ENCODE assay signal across 10 cellular contexts in genomic region chr9:95024097-95024671, GRCh38.
DNase-seq lines count a peak whose midpoint lies in the region; ATAC-seq and TF ChIP-seq lines count a peak whose summit lies in the region.
"Had no signal": no experiment of that assay in that cellular context is flagged by ENCODE, and none has a peak within 500 bp of the region (broad histone marks: within the 10 kb centered on the region; RNA-seq: fewer than 3 reads in every experiment).

No MANE protein-coding gene starts in this region.

- ATAC-seq in left lobe of liver, result peak; percentile 67
- ATAC-seq in HG02642 (IDR thresholded peaks at IDR 0.05; ENCODE audit: poor library complexity, unreplicated experiment), result no peak
- ATAC-seq: activated CD8-positive, alpha-beta memory T cell treated with anti-CD3 and anti-CD28 coated beads, Interleukin-2, amount 10 ng/mL, durations not matched to agents 7 days and 5 days; effector memory CD8-positive, alpha-beta T cell had no signal

- no peak overlapping the region for H2BK20ac ChIP-seq in H9 (ENCODE audit: low read depth, low read length, poor library complexity, severe bottlenecking)

- H2BK120ac ChIP-seq in H9 (ENCODE audit: low read depth, low read length, poor library complexity, severe bottlenecking), result no peak overlapping the region

- no peak overlapping the region for H3K4me3 ChIP-seq in choroid plexus epithelial cell (ENCODE audit: low read depth, low read length)
- no peak overlapping the region for H3K4me3 ChIP-seq in spleen

- no peaks in the 10 kb centered on the region for H3K27me3 Mint-ChIP-seq in H9 (ENCODE audit: low read depth)
- H3K27me3 Mint-ChIP-seq: activated CD8-positive, alpha-beta memory T cell treated with anti-CD3 and anti-CD28 coated beads, Interleukin-2, amount 10 ng/mL, durations not matched to agents 7 days and 5 days; effector memory CD8-positive, alpha-beta T cell had no signal

- H3K36me3 Mint-ChIP-seq in H9 (ENCODE audit: insufficient read depth in 1 of 3, low read depth in 3 of 3), result peaks cover 0 to 6% (median 4%) of the 10 kb centered on the region in 3 experiments; a peak in 1 of 7 replicates
- H3K36me3 Mint-ChIP-seq: activated CD8-positive, alpha-beta memory T cell treated with anti-CD3 and anti-CD28 coated beads, Interleukin-2, amount 10 ng/mL, durations not matched to agents 7 days and 5 days had no signal

- H3K4me1 ChIP-seq in H9 (ENCODE audit: insufficient read depth, low read length) (no peaks in the 10 kb centered on the region), spleen (peaks cover 9 to 67% (median 32%) of the 10 kb centered on the region in 6 donors)

- no peak overlapping the region for H3K18ac ChIP-seq in H9 (ENCODE audit: insufficient read length, low read depth, low read length)

- no peak overlapping the region for H3K4ac ChIP-seq in H9 (ENCODE audit: low read depth, low read length)

- no peak overlapping the region for H3K56ac ChIP-seq in H9 (ENCODE audit: insufficient read length, low read depth, low read length)

- H3K79me1 ChIP-seq in H9 (ENCODE audit: insufficient read depth, low read depth, low read length, poor library complexity, severe bottlenecking), result no peaks in the 10 kb centered on the region

- intact Hi-C loops in spleen (cut with DNase I; ENCODE audit: low total_unique reads), result no loop called here

- no peaks in the 10 kb centered on the region for H3K27me3 ChIP-seq in H9 (ENCODE audit: insufficient read depth, low read length)
- no peaks in the 10 kb centered on the region for H3K27me3 ChIP-seq in spleen (replicated peaks in 1 of 7)

- H4K91ac ChIP-seq in H9 (ENCODE audit: insufficient read length, low read depth, low read length), result no peak overlapping the region

- H2AFZ ChIP-seq in H9 (ENCODE audit: low read length), result no peak overlapping the region

- H3K23ac ChIP-seq in H9 (ENCODE audit: insufficient read length, low read depth, low read length), result no peak overlapping the region

- H3K14ac ChIP-seq in H9 (ENCODE audit: insufficient read depth, low read length), result no peak overlapping the region

- DNase-seq in H9 (peak; percentile 47), choroid plexus epithelial cell (ENCODE audit: low read depth) (no peak), left lobe of liver (ENCODE audit: low spot score) (peak; percentile 87), spleen (no peak), NCI-H1694 treated with DMSO at 0.1 percent for 48 hours (lab: John Stamatoyannopoulos, UW) (no peak), SW480 (ENCODE audit: low spot score) (no peak)
- DNase-seq in activated naive CD4-positive, alpha-beta T cell treated with anti-CD3 and anti-CD28 coated beads, Interleukin-2, amount 50 U/mL, for 16 hours, result no peak
- DNase-seq: activated CD8-positive, alpha-beta memory T cell treated with anti-CD3 and anti-CD28 coated beads, Interleukin-2, amount 10 ng/mL, durations not matched to agents 7 days and 5 days; effector memory CD8-positive, alpha-beta T cell had no signal

- H3K27ac ChIP-seq in H9 (ENCODE audit: insufficient read length, low read depth, low read length), result no peak overlapping the region
- H3K27ac ChIP-seq in spleen, result peak overlapping the region; percentile 42 to 84 (median 72)

- H3K36me3 ChIP-seq in spleen, result peaks cover 0 to 29% (median 2%) of the 10 kb centered on the region in 6 donors

- H3K79me2 ChIP-seq in H9 (ENCODE audit: insufficient read depth, low read length), result no peaks in the 10 kb centered on the region

- H2AK5ac ChIP-seq in H9 (ENCODE audit: insufficient read length, low read length), result no peak overlapping the region

- no peak overlapping the region for H2BK12ac ChIP-seq in H9 (ENCODE audit: insufficient read length, low read depth, low read length)

- no peaks in the 10 kb centered on the region for H3K9me3 Mint-ChIP-seq in H9
- H3K9me3 Mint-ChIP-seq: effector memory CD8-positive, alpha-beta T cell had no signal

- H3K23me2 ChIP-seq in H9 (ENCODE audit: insufficient read length, low read depth, low read length, poor library complexity, severe bottlenecking), result no peaks in the 10 kb centered on the region

- no peak overlapping the region for H3K4me3 Mint-ChIP-seq in H9
- H3K4me3 Mint-ChIP-seq: activated CD8-positive, alpha-beta memory T cell treated with anti-CD3 and anti-CD28 coated beads, Interleukin-2, amount 10 ng/mL, durations not matched to agents 7 days and 5 days; effector memory CD8-positive, alpha-beta T cell had no signal

- H3K4me1 Mint-ChIP-seq in H9, result peaks cover 5 to 10% of the 10 kb centered on the region in 2 experiments
- H3K4me1 Mint-ChIP-seq: activated CD8-positive, alpha-beta memory T cell treated with anti-CD3 and anti-CD28 coated beads, Interleukin-2, amount 10 ng/mL, durations not matched to agents 7 days and 5 days had no signal

- H3K9ac ChIP-seq in H9 (ENCODE audit: extremely low read depth, insufficient read length, low read length), result no peak overlapping the region

- H2BK5ac ChIP-seq in H9 (ENCODE audit: insufficient read length, low read length), result no peak overlapping the region

- WGBS in H9 (ENCODE audit: extremely low coverage, insufficient read length, low lambda C conversion rate), result no CpG with 5 or more reads among the region's 12 CpGs
- 63 to 81% (median 75%) methylated on average over 12 of the region's 12 CpGs for whole genome bisulfite sequencing in spleen, 5 donors

- H4K20me1 ChIP-seq in H9 (ENCODE audit: control insufficient read depth, insufficient read depth, insufficient read length), result no peaks in the 10 kb centered on the region

- H3K4me2 ChIP-seq in H9 (ENCODE audit: insufficient read depth, insufficient read length, low read length), result no peak overlapping the region

- peak overlapping the region in 1 of 3 experiments; percentile 73; a peak in 2 of 7 replicates for H3K27ac Mint-ChIP-seq in H9
- H3K27ac Mint-ChIP-seq: activated CD8-positive, alpha-beta memory T cell treated with anti-CD3 and anti-CD28 coated beads, Interleukin-2, amount 10 ng/mL, durations not matched to agents 7 days and 5 days; effector memory CD8-positive, alpha-beta T cell had no signal

- H4K5ac ChIP-seq in H9 (ENCODE audit: insufficient read length, low read depth, low read length), result no peak overlapping the region

- no peak for TF ChIP-seq CTCF in H9 (conservative IDR thresholded peaks at IDR 0.05)
- peak; percentile 27 for TF ChIP-seq CTCF in choroid plexus epithelial cell (conservative IDR thresholded peaks at IDR 0.05; ENCODE audit: low read depth, low read length)
- no peak for TF ChIP-seq CTCF in spleen (IDR thresholded peaks at IDR 0.05 in 8 of 11, conservative IDR thresholded peaks at IDR 0.05 in 3 of 11)

- no peak overlapping the region for H2BK15ac ChIP-seq in H9 (ENCODE audit: low read depth, low read length)

- H3K9me3 ChIP-seq in H9 (ENCODE audit: control insufficient read depth, low read depth, low read length), result no peaks in the 10 kb centered on the region
- no peaks in the 10 kb centered on the region for H3K9me3 ChIP-seq in spleen

- no peak overlapping the region for H4K8ac ChIP-seq in H9 (replicated peaks; ENCODE audit: insufficient read length, low read depth, low read length)

- H3T11ph ChIP-seq in H9 (ENCODE audit: low read length), result no peak overlapping the region

- no peak for TF ChIP-seq POLR2A in spleen (IDR thresholded peaks at IDR 0.05)

Comparison
In these comparisons a context has a peak if more than half of its experiments do, and no peak if none do; other contexts are left out.
1. DNase-seq: peak in H9 (single experiment) and left lobe of liver (single experiment); none in choroid plexus epithelial cell (single experiment), spleen (single experiment), NCI-H1694 treated with DMSO at 0.1 percent for 48 hours (single experiment), SW480 (single experiment) and activated naive CD4-positive, alpha-beta T cell treated with anti-CD3 and anti-CD28 coated beads, Interleukin-2, amount 50 U/mL, for 16 hours (single experiment).